ENCODE assay signal across 17 cellular contexts in the genomic region with DNA sequence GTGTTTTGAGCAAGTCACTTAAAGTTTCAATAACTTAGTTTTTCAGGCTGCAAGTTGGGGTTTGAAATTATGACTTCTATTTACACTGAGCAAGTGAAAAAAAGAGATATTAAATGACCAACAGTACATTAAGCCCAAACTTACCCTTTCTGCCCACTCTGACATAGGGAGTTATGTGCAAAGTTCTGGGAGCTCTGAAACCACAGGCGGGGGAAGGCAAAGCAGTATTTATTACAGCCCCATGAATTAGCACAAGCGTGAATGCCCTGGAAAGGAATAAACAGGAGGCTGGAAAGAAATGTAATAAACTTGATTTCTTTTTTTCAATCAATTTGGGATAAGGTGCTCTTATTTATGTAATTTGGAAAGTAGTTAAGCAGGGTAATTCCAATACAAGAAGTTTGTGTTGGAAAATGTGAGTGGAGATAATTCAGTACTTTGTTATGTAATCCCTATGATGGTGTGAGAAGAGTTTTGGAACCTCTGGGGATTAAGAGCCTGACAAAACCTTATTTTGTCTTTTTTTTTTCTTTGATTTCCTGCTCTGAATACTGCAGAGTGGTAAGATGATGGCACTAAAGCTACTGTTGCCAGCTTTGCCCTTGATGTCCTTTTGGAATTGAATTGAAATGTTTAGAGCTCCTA.
DNase-seq lines count a peak whose midpoint lies in the region; ATAC-seq and TF ChIP-seq lines count a peak whose summit lies in the region.
"Had no signal": no experiment of that assay in that cellular context is flagged by ENCODE, and none has a peak within 500 bp of the region (broad histone marks: within the 10 kb centered on the region; RNA-seq: fewer than 3 reads in every experiment).

No MANE protein-coding gene starts in this region.

- H3K9me3 ChIP-seq in A673 (ENCODE audit: low read depth, low read length, poor library complexity, severe bottlenecking) (no peaks in the 10 kb centered on the region), adipocyte (ENCODE audit: control insufficient read depth, low read length) (no peaks in the 10 kb centered on the region), iPS-20b (ENCODE audit: insufficient read depth, low read depth, low read length) (no peaks in the 10 kb centered on the region), gastrocnemius medialis (no peaks in the 10 kb centered on the region)

- POLR2A ChIA-PET in A673 (lab: Charles Lee; ENCODE audit: low non-redundant PET): interaction anchor here (0.6 kb wide), 1 partner anchor 170 kb away, joined by 6 read pairs; no protein-coding TSS in a partner anchor

- H3K4me1 ChIP-seq in A673 (ENCODE audit: insufficient read depth, low read length, poor library complexity, severe bottlenecking): peaks cover 44% of the 10 kb centered on the region
- peaks cover 39% of the 10 kb centered on the region for H3K4me1 ChIP-seq in adipocyte (ENCODE audit: control insufficient read depth, insufficient read depth, low read length)
- peaks cover 14% of the 10 kb centered on the region for H3K4me1 ChIP-seq in iPS-20b (ENCODE audit: insufficient read depth, low read length)
- H3K4me1 ChIP-seq in gastrocnemius medialis: peaks cover 0 to 6% of the 10 kb centered on the region in 2 donors

- CTCF ChIA-PET in A673 (lab: Charles Lee): no interaction called here

- H3K27ac ChIP-seq in A673 (ENCODE audit: low read depth, low read length, poor library complexity, severe bottlenecking) (peak overlapping the region; percentile 71), iPS-20b (ENCODE audit: low read length) (no peak overlapping the region), gastrocnemius medialis (peak overlapping the region; percentile 42 to 68 (median 54))
- H3K27ac ChIP-seq: PC-9 had no signal

- H3K27me3 ChIP-seq in A673 (replicated peaks; ENCODE audit: insufficient read depth, low read depth, low read length, poor library complexity) (no peaks in the 10 kb centered on the region), adipocyte (replicated peaks; ENCODE audit: control insufficient read depth, insufficient read depth, low read length) (no peaks in the 10 kb centered on the region), iPS-20b (ENCODE audit: insufficient read depth, low read length) (peaks cover 25% of the 10 kb centered on the region), gastrocnemius medialis (no peaks in the 10 kb centered on the region)

- TF ChIP-seq CTCF in A673 (conservative IDR thresholded peaks at IDR 0.05; ENCODE audit: low read depth, low read length): no peak
- no peak for TF ChIP-seq CTCF in gastrocnemius medialis (IDR thresholded peaks at IDR 0.05 in 4 of 5, conservative IDR thresholded peaks at IDR 0.05 in 1 of 5)

- ATAC-seq in gastrocnemius medialis (peak; percentile 25 to 30), GM19455 (IDR thresholded peaks at IDR 0.05; ENCODE audit: unreplicated experiment) (no peak)
- ATAC-seq: stimulated activated memory B cell treated with anti-CD40 and anti-IgM and Interleukin-4, amounts not matched to agents 10 μg/mL and 1 μg/mL and 100 μg/mL, for 72 hours had no signal

- H3K9ac ChIP-seq in adipocyte (ENCODE audit: low read length) (peak overlapping the region; percentile 22), iPS-20b (ENCODE audit: low read depth, low read length) (no peak overlapping the region)

- peak; percentile 46 for DNase-seq in A673 (ENCODE audit: low spot score)
- DNase-seq in adipocyte (ENCODE audit: low read depth): no peak
- DNase-seq in gastrocnemius medialis: no peak
- no peak for DNase-seq in NCI-H2171 (lab: John Stamatoyannopoulos, UW)
- DNase-seq in midbrain (lab: John Stamatoyannopoulos, UW): no peak
- DNase-seq in NCI-H146 treated with DMSO at 0.1 percent for 48 hours (lab: John Stamatoyannopoulos, UW; ENCODE audit: unreplicated experiment): no peak
- DNase-seq: Calu3; cortex of kidney; GF-D8; NCI-H1048; NCI-H226; PC-9; posterior cingulate gyrus; stimulated activated CD4-positive, alpha-beta T cell treated with anti-CD3 and anti-CD28 coated beads, Interleukin-4, amount 100 ng/mL, for 24 hours had no signal

- H3K4me3 ChIP-seq in A673 (ENCODE audit: low read depth, low read length, poor library complexity, severe bottlenecking) (no peak overlapping the region), adipocyte (ENCODE audit: low read length) (peak overlapping the region; percentile 12), iPS-20b (ENCODE audit: low read length) (0 out of 2 replicates have a peak overlapping the region, but pooled peaks have one; percentile 1), gastrocnemius medialis (no peak overlapping the region)
- H3K4me3 ChIP-seq: PC-9 had no signal

- in situ Hi-C loops in gastrocnemius medialis (cut with MboI; ENCODE audit: low sequenced_read_pairs in 4 of 4): no loop called here

- intact Hi-C loops in A673 (cut with micrococcal nuclease; ENCODE audit: unreplicated experiment) (no loop called here), gastrocnemius medialis (cut with DNase I; ENCODE audit: low total_unique reads) (no loop called here)

- no peak for TF ChIP-seq POLR2A in gastrocnemius medialis (IDR thresholded peaks at IDR 0.05)

- no peaks in the 10 kb centered on the region for H3K36me3 ChIP-seq in A673 (ENCODE audit: insufficient read depth, low read length, poor library complexity, severe bottlenecking)
- no peaks in the 10 kb centered on the region for H3K36me3 ChIP-seq in adipocyte (ENCODE audit: control insufficient read depth, insufficient read depth, low read length, severe bottlenecking)
- H3K36me3 ChIP-seq in iPS-20b (ENCODE audit: insufficient read depth, low read depth, low read length): no peaks in the 10 kb centered on the region
- H3K36me3 ChIP-seq in gastrocnemius medialis: no peaks in the 10 kb centered on the region

- no TSS peak for BruUV-seq in A673 (replicated peaks; lab: Mats Ljungman, UMichigan)

Comparison
In these comparisons a context has a peak if more than half of its experiments do, and no peak if none do; other contexts are left out.
1. H3K4me3 ChIP-seq: peak in adipocyte (single experiment) and iPS-20b (single experiment); none in A673 (single experiment) and gastrocnemius medialis (0 of 4).